7 cellular contexts compared by ENCODE assay signal in the genomic region with DNA sequence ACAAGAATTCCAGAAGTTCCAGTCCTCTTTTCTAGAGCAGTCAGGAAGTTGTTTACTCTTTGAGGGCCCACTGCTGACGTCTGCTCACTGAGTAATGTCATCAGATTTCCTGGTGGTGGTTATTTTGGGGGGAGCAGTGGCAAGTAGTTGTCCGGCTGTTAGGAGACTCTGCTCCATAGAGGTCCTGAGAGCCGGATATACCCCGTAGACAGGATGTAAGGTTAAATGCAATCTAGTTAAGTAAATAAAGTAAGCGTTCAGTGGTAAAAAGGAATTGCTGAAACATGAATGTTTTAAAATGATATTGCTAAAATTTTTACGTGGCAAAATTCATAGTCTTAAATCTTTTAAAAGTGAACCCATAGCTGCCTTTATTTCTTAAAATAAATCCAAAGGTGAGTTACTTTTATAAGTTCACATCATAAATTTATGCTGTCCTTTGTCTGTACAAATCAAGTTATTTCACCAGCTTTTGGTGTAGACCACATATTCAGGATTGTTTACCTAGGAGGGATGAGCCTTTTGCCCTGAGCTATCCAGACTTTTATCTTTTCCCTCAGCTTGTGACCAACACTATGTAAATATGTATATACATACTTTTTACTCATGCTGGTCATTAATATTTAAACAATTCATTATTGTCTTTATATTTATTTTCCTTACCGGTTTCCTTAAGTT.
DNase-seq lines count a peak whose midpoint lies in the region; ATAC-seq and TF ChIP-seq lines count a peak whose summit lies in the region.

No MANE protein-coding gene starts in this region.

- no peak for TF ChIP-seq CTCF in fibroblast of lung (conservative IDR thresholded peaks at IDR 0.05 in 1 of 2, IDR thresholded peaks at IDR 0.05 in 1 of 2; ENCODE audit: low read depth in 1 of 2, low read length in 2 of 2)

- H3K9ac ChIP-seq in fibroblast of lung (ENCODE audit: insufficient read depth, low read length), result peak overlapping the region; percentile 50
- H3K9ac ChIP-seq in trophoblast cell (ENCODE audit: low read length), result no peak overlapping the region

- no peak overlapping the region for H2AK5ac ChIP-seq in trophoblast cell (ENCODE audit: low read length)

- no peak overlapping the region for H4K8ac ChIP-seq in trophoblast cell (ENCODE audit: low read depth, low read length)

- peak overlapping the region in 3 of 4 experiments; percentile 1 to 49 (median 15) for H3K4me3 ChIP-seq in fibroblast of lung (replicated peaks in 1 of 4; ENCODE audit: control extremely low read depth in 1 of 4, insufficient read depth in 1 of 4, low read depth in 3 of 4, low read length in 4 of 4)
- H3K4me3 ChIP-seq in trophoblast cell (ENCODE audit: low read depth, low read length), result no peak overlapping the region

- peak overlapping the region; percentile 21 for H2BK5ac ChIP-seq in trophoblast cell (ENCODE audit: low read depth, low read length, poor library complexity)

- H2BK120ac ChIP-seq in trophoblast cell (ENCODE audit: insufficient read depth, low read length, poor library complexity), result peak overlapping the region; percentile 76

- H3K4ac ChIP-seq in trophoblast cell (ENCODE audit: low read depth, low read length), result no peak overlapping the region

- H3K27me3 ChIP-seq in fibroblast of lung (ENCODE audit: control insufficient read depth, insufficient read depth, low read length) (no peaks in the 10 kb centered on the region), trophoblast cell (ENCODE audit: insufficient read depth, low read length) (no peaks in the 10 kb centered on the region)

- ATAC-seq in GM21825 (IDR thresholded peaks at IDR 0.05; ENCODE audit: unreplicated experiment) (peak; percentile 55), HG03565 (IDR thresholded peaks at IDR 0.05; ENCODE audit: unreplicated experiment) (no peak)

- H3K4me2 ChIP-seq in fibroblast of lung (ENCODE audit: extremely low read depth, insufficient read depth, low read length) (peak overlapping the region; percentile 64), trophoblast cell (ENCODE audit: low read length) (no peak overlapping the region)

- no peak overlapping the region for H2BK12ac ChIP-seq in trophoblast cell (ENCODE audit: low read length)

- H4K20me1 ChIP-seq in fibroblast of lung (ENCODE audit: control insufficient read depth, extremely low read depth, insufficient read depth, low read length), result no peaks in the 10 kb centered on the region

- H3K36me3 ChIP-seq in fibroblast of lung (ENCODE audit: control insufficient read depth, insufficient read depth, low read length), result no peaks in the 10 kb centered on the region
- H3K36me3 ChIP-seq in trophoblast cell (ENCODE audit: control insufficient read depth in 1 of 2, insufficient read depth in 2 of 2, low read length in 2 of 2), result no peaks in the 10 kb centered on the region

- H4K91ac ChIP-seq in trophoblast cell (ENCODE audit: low read depth, low read length), result no peak overlapping the region

- H3K79me2 ChIP-seq in fibroblast of lung (ENCODE audit: control insufficient read depth, insufficient read depth, low read length), result peaks cover 3% of the 10 kb centered on the region
- H3K79me2 ChIP-seq in trophoblast cell (ENCODE audit: control insufficient read depth, insufficient read depth, low read length, poor library complexity), result no peaks in the 10 kb centered on the region

- H3K14ac ChIP-seq in trophoblast cell (ENCODE audit: low read length), result no peak overlapping the region

- peak overlapping the region; percentile 9 for H2AFZ ChIP-seq in fibroblast of lung (ENCODE audit: low read length)
- no peak overlapping the region for H2AFZ ChIP-seq in trophoblast cell (ENCODE audit: insufficient read depth, low read length, poor library complexity)

- H3K4me1 ChIP-seq in fibroblast of lung (ENCODE audit: control insufficient read depth, extremely low read depth, insufficient read depth, low read length), result peaks cover 8% of the 10 kb centered on the region
- H3K4me1 ChIP-seq in trophoblast cell (ENCODE audit: control insufficient read depth in 1 of 2, insufficient read depth in 2 of 2, low read length in 2 of 2), result peaks cover 0 to 2% of the 10 kb centered on the region in 2 experiments

- no peak overlapping the region for H3K23ac ChIP-seq in trophoblast cell (ENCODE audit: low read length)

- peak; percentile 93 for DNase-seq in RPMI7951 (ENCODE audit: low read depth)
- DNase-seq in fibroblast of lung (ENCODE audit: low read depth in 2 of 2), result peak; percentile 96 to 97
- DNase-seq in trophoblast cell, result peak; percentile 33 to 65
- DNase-seq in NCI-H524 treated with DMSO at 0.1 percent for 48 hours (lab: John Stamatoyannopoulos, UW), result no peak
- no peak for DNase-seq in MV-4-11 (lab: John Stamatoyannopoulos, UW)

- peak overlapping the region; percentile 64 for H3K27ac ChIP-seq in fibroblast of lung (ENCODE audit: insufficient read depth, low read length)
- peak overlapping the region; percentile 41 for H3K27ac ChIP-seq in trophoblast cell (ENCODE audit: low read depth, low read length)

- no peak overlapping the region for H4K12ac ChIP-seq in trophoblast cell (ENCODE audit: low read depth, low read length)

- WGBS in trophoblast cell (ENCODE audit: extremely low coverage, insufficient coverage, insufficient read length), result no CpG with 5 or more reads among the region's 7 CpGs

- H3K9me3 ChIP-seq in fibroblast of lung (ENCODE audit: control insufficient read depth, insufficient read depth, low read depth, low read length) (no peaks in the 10 kb centered on the region), trophoblast cell (ENCODE audit: insufficient read depth, low read depth, low read length) (no peaks in the 10 kb centered on the region)

- no peaks in the 10 kb centered on the region for H3K79me1 ChIP-seq in trophoblast cell (ENCODE audit: low read length)

- peak overlapping the region; percentile 71 for H3K18ac ChIP-seq in trophoblast cell (ENCODE audit: low read length)

Comparison
In these comparisons a context has a peak if more than half of its experiments do, and no peak if none do; other contexts are left out.
1. DNase-seq: peak in RPMI7951 (single experiment), fibroblast of lung (2 of 2) and trophoblast cell (2 of 2); none in NCI-H524 treated with DMSO at 0.1 percent for 48 hours (single experiment) and MV-4-11 (single experiment).